17 cellular contexts compared by ENCODE assay signal in genomic region chr20:48616481-48616880, GRCh38.
"Had no signal": no experiment of that assay in that cellular context is flagged by ENCODE, and none has a peak within 500 bp of the region (broad histone marks: within the 10 kb centered on the region; RNA-seq: fewer than 3 reads in every experiment).

No MANE protein-coding gene starts in this region.

- H3K9me3 Mint-ChIP-seq: activated naive CD4-positive, alpha-beta T cell treated with anti-CD3 and anti-CD28 coated beads, Interleukin-2, amount 10 ng/mL, durations not matched to agents 7 days and 5 days; activated T-cell treated with anti-CD3 and anti-CD28 coated beads, Interleukin-2, amount 50 U/mL, for 4 hours; endodermal cell; memory B cell; stimulated activated naive CD8-positive, alpha-beta T cell treated with anti-CD3 and anti-CD28 coated beads, Interleukin-15, Interleukin-2, amounts not matched to agents 100 ng/mL and 50 ng/mL, for 24 hours had no signal

- H3K4me3 Mint-ChIP-seq: activated naive CD4-positive, alpha-beta T cell treated with anti-CD3 and anti-CD28 coated beads, Interleukin-2, amount 10 ng/mL, durations not matched to agents 7 days and 5 days; activated T-cell treated with anti-CD3 and anti-CD28 coated beads, Interleukin-2, amount 50 U/mL, for 4 hours; endodermal cell; memory B cell; stimulated activated naive CD8-positive, alpha-beta T cell treated with anti-CD3 and anti-CD28 coated beads, Interleukin-15, Interleukin-2, amounts not matched to agents 100 ng/mL and 50 ng/mL, for 24 hours had no signal

- H3K36me3 ChIP-seq: ascending aorta, esophagus squamous epithelium, gastrocnemius medialis, tibial artery had no signal

- H3K4me3 ChIP-seq: ascending aorta, esophagus squamous epithelium, gastrocnemius medialis, tibial artery had no signal

- H3K27ac ChIP-seq: ascending aorta, esophagus squamous epithelium, gastrocnemius medialis, tibial artery had no signal

- H3K36me3 Mint-ChIP-seq: activated naive CD4-positive, alpha-beta T cell treated with anti-CD3 and anti-CD28 coated beads, Interleukin-2, amount 10 ng/mL, durations not matched to agents 7 days and 5 days; memory B cell had no signal

- H3K9me3 ChIP-seq: ascending aorta, esophagus squamous epithelium, gastrocnemius medialis, tibial artery had no signal

- ATAC-seq: activated T-cell treated with anti-CD3 and anti-CD28 coated beads, Interleukin-2, amount 50 U/mL, for 4 hours; gastrocnemius medialis; left ventricle myocardium superior had no signal

- H3K27ac Mint-ChIP-seq: activated naive CD4-positive, alpha-beta T cell treated with anti-CD3 and anti-CD28 coated beads, Interleukin-2, amount 10 ng/mL, durations not matched to agents 7 days and 5 days; endodermal cell; memory B cell; progenitor cell of endocrine pancreas; stimulated activated naive CD8-positive, alpha-beta T cell treated with anti-CD3 and anti-CD28 coated beads, Interleukin-15, Interleukin-2, amounts not matched to agents 100 ng/mL and 50 ng/mL, for 24 hours had no signal

- DNase-seq: activated naive CD4-positive, alpha-beta T cell treated with anti-CD3 and anti-CD28 coated beads, Interleukin-2, amount 10 ng/mL, durations not matched to agents 7 days and 5 days; activated T-cell treated with anti-CD3 and anti-CD28 coated beads, Interleukin-2, amount 50 U/mL, for 4 hours; cortex of kidney; endodermal cell; esophagus squamous epithelium; gastrocnemius medialis; hippocampal formation; left ventricle myocardium superior; retina; stimulated activated CD4-positive, alpha-beta T cell treated with anti-CD3 and anti-CD28 coated beads, Interleukin-4, amount 100 ng/mL, for 24 hours; substantia nigra; T-helper 1 cell had no signal

- H3K27me3 ChIP-seq: ascending aorta, gastrocnemius medialis, tibial artery had no signal

- H3K27me3 Mint-ChIP-seq: memory B cell had no signal
